ENCODE assay signal across 10 cellular contexts in the genomic region with DNA sequence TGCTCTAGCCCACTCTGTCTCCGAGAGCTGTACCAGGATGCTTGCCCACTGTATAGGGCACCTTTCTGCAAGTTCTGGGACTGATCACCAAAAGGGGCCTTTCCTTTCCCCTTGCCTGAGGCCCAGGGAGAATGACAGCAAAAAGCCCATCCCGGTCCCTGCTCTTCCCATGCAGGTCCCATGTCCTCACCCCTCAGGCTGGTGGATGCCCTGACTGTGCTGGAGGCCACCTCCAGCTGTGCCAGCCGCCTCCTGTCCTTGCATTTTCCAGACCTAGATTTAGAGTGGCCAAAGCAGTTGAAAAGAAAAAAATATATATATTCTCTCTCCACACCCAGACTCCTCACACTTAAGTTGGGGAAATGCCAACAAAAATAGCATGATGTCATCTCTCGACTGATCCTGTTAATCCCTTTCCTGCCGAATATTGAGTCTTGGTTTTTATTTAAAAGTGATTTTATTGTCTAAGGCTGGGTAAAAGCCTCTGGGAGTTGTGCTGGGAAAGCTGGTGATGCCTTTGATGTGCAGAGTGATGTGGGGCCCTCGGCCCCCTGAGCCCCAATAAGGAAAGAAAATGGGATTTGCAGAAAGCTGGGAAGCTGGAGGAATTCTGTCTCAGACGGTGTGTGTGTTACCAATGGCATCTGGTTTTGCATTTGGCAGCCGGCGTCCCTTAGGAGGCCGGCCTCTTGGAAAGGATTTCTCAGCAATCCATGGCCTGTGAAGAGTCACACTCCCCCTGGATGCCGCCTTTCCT. TPM values are rescaled to one million over a fixed set of nuclear protein-coding genes. Genes with fewer than 3 reads are reported as not detected.
DNase-seq lines count a peak whose midpoint lies in the region; ATAC-seq, FAIRE-seq and TF ChIP-seq lines count a peak whose summit lies in the region.
"Had no signal": no experiment of that assay in that cellular context is flagged by ENCODE, and none has a peak within 500 bp of the region (broad histone marks: within the 10 kb centered on the region; RNA-seq: fewer than 3 reads in every experiment).

No MANE protein-coding gene starts in this region.

- no peak for TF ChIP-seq EP300 in A549 (IDR thresholded peaks at IDR 0.05)

- POLR2A ChIA-PET in A549 (lab: Yijun Ruan, JAX) = interaction anchor here (0.6 kb wide), 1 partner anchor 29 kb away, joined by 3 read pairs; the partner anchor contains the start of gene TPM1

- WGBS in A549 (ENCODE audit: missing lambda C conversion rate) = 60% methylated on average over 11 of the region's 11 CpGs

- H3K27ac ChIP-seq in A549 = peak overlapping the region; percentile 44 to 85; a peak in 5 of 6 replicates
- no peak overlapping the region for H3K27ac ChIP-seq in substantia nigra (ENCODE audit: low read depth, low read length, poor library complexity, severe bottlenecking)

- TF ChIP-seq POLR2A in A549 (IDR thresholded peaks at IDR 0.05; ENCODE audit: low read length) (no peak), GM18505 (IDR thresholded peaks at IDR 0.05; ENCODE audit: borderline replicate concordance, extremely low read depth, insufficient read depth, insufficient read length) (no peak)

- H3K9me3 ChIP-seq in A549 = peaks cover 5% of the 10 kb centered on the region; the same call in 2 of the 3 replicates

- TF ChIP-seq CTCF in A549 (IDR thresholded peaks at IDR 0.05) (no peak), cardiac fibroblast (IDR thresholded peaks at IDR 0.05; ENCODE audit: low read depth, low read length) (no peak)

- H3K4me1 ChIP-seq in A549 = peaks cover 35% of the 10 kb centered on the region

- no peak for FAIRE-seq in A549 (lab: Jason Lieb, UNC)

- DNase-seq in A549 (ENCODE audit: low read depth in 1 of 2, low spot score in 1 of 2) = no peak
- peak; percentile 80 for DNase-seq in HT1080 (ENCODE audit: low read depth)
- DNase-seq in cardiac fibroblast (ENCODE audit: low read depth in 2 of 2) = peak; percentile 76 to 87
- DNase-seq in inferior parietal cortex (ENCODE audit: extremely low spot score) = peak; percentile 4
- no peak for DNase-seq in substantia nigra (lab: John Stamatoyannopoulos, UW)
- no peak for DNase-seq in NCI-H2196 treated with DMSO at 0.1 percent for 48 hours (lab: John Stamatoyannopoulos, UW; ENCODE audit: unreplicated experiment)
- DNase-seq: activated gamma-delta T cell treated with Interleukin-2 at 50 U/mL for 16 hours; stimulated activated naive CD8-positive, alpha-beta T cell treated with anti-CD3 and anti-CD28 coated beads, Interleukin-15, amount 100 ng/mL, for 72 hours had no signal

- TF ChIP-seq RAD21 in A549 (conservative IDR thresholded peaks at IDR 0.05 in 1 of 2, IDR thresholded peaks at IDR 0.05 in 1 of 2) = no peak

- ATAC-seq in A549 (no peak), GM18505 (IDR thresholded peaks at IDR 0.05; ENCODE audit: unreplicated experiment) (no peak), GM18517 (IDR thresholded peaks at IDR 0.05; ENCODE audit: unreplicated experiment) (no peak)
- ATAC-seq: stimulated activated naive CD8-positive, alpha-beta T cell treated with anti-CD3 and anti-CD28 coated beads, Interleukin-15, amount 100 ng/mL, for 72 hours had no signal

- peak overlapping the region; percentile 35 for H3K4me2 ChIP-seq in A549

- CTCF ChIA-PET in A549 (lab: Yijun Ruan, JAX) = interaction anchor here (0.7 to 4.1 kb wide), 7 partner anchors 10 to 35 kb away, joined by 3 to 14 read pairs (median 4); no protein-coding TSS in a partner anchor

- H3K4me3 ChIP-seq in A549 (no peak overlapping the region), cardiac fibroblast (replicated peaks in 1 of 2; ENCODE audit: low read depth in 2 of 2, low read length in 2 of 2) (no peak overlapping the region)

TF ChIP-seq in A549, 52 proteins besides CTCF, POLR2A, EP300 and RAD21:
- TF ChIP-seq JUN (IDR thresholded peaks at IDR 0.05) = 0 out of 5 replicates have a peak, but pooled peaks of 1 of the 2 experiments have one; percentile 29
- TF ChIP-seq ZC3H11A (IDR thresholded peaks at IDR 0.05) = no peak

RNA-seq across cellular contexts. Expression of gene TPM1, which starts 29.3 kb away (rescaled TPM):
- polyA plus RNA-seq in A549 (2011; rRNA removed) = 777 and 894 TPM in 2 replicates
- 824 and 915 TPM in 2 replicates for polyA plus RNA-seq in A549 (2012; cell fraction: cytosol; rRNA removed)
- polyA plus RNA-seq in A549 (2012; cell fraction: nucleus; rRNA removed) = 678 and 876 TPM in 2 replicates
- polyA plus RNA-seq in A549 (2017; fragmentation: RNase III; extraction: RNeasy Plus Mini Kit Qiagen cat#74134 plus additional on column Dnase treatment) = 954 to 1,229 TPM (median 1,043 TPM) in 3 replicates
- polyA minus RNA-seq in A549 (2011; rRNA and poly(A)+ RNA removed) = 537 and 670 TPM in 2 replicates
- 242 and 284 TPM in 2 replicates for total RNA-seq in HT1080 (2014; rRNA removed; shearing (Covaris generic))
- 389 and 430 TPM in 2 replicates for polyA plus RNA-seq in HT1080 (2015; cell fraction: cytosol; rRNA removed)
- 555 and 626 TPM in 2 replicates for polyA plus RNA-seq in HT1080 (2015; cell fraction: nucleus; rRNA removed)

Comparison
In these comparisons a context has a peak if more than half of its experiments do, and no peak if none do; other contexts are left out.
1. DNase-seq: peak in HT1080 (single experiment), cardiac fibroblast (2 of 2) and inferior parietal cortex (single experiment); none in A549 (0 of 2), substantia nigra (0 of 49) and NCI-H2196 treated with DMSO at 0.1 percent for 48 hours (single experiment).